ENCODE assay signal across 8 cellular contexts in genomic region chr1:146051452-146051852, GRCh38. TPM values are rescaled to one million over a fixed set of nuclear protein-coding genes. Genes with fewer than 3 reads are reported as not detected.
A peak's percentile ranks its signal among the peaks of the same experiment; 100 is the strongest.
DNase-seq lines count a peak whose midpoint lies in the region; ATAC-seq, FAIRE-seq and TF ChIP-seq lines count a peak whose summit lies in the region.

No MANE protein-coding gene starts in this region.

- H3K27me3 Mint-ChIP-seq in activated B cell treated with CpG ODN at 0.5 μM for 24 hours = no peaks in the 10 kb centered on the region

- H3K4me3 ChIP-seq in HAP-1 (peak overlapping the region; percentile 17), heart right ventricle (peak overlapping the region in 9 of 10 donors; percentile 33 to 51 (median 44)), small intestine (ENCODE audit: low read depth in 1 of 2, low read length in 2 of 2) (no peak overlapping the region)

- POLR2A ChIA-PET in activated B cell treated with CpG ODN at 0.5 μM for 24 hours (lab: Charles Lee) = interaction anchor here (0.6 to 8.4 kb wide), 27 partner anchors 8 to 1987 kb away, joined by 3 to 394 read pairs (median 7); partner anchors contain the start of genes ANKRD34A, LIX1L, NUDT17 and PEX11B

- DNase-seq in HAP-1 (ENCODE audit: low spot score in 2 of 2) (peak in 1 of 2 experiments; percentile 78), activated B cell treated with CpG ODN at 0.5 μM for 24 hours (no peak), heart right ventricle (no peak), small intestine (no peak), RPMI8226 (no peak), activated gamma-delta T cell treated with Interleukin-2 at 50 U/mL for 16 hours (no peak), hepatic stellate cell (ENCODE audit: low spot score) (no peak), DMS79 (lab: John Stamatoyannopoulos, UW) (no peak)

- no peaks in the 10 kb centered on the region for H3K27me3 ChIP-seq in HAP-1 (ENCODE audit: low read depth)
- peaks cover 0 to 3% (median 0%) of the 10 kb centered on the region in 7 donors for H3K27me3 ChIP-seq in heart right ventricle
- H3K27me3 ChIP-seq in small intestine (ENCODE audit: control insufficient read depth in 2 of 2, insufficient read depth in 2 of 2, low read length in 2 of 2) = no peaks in the 10 kb centered on the region

- intact Hi-C loops in activated B cell treated with CpG ODN at 0.5 μM for 24 hours (cut with micrococcal nuclease) (no loop called here), heart right ventricle (cut with DNase I) (no loop called here)

- H3K4me3 Mint-ChIP-seq in activated B cell treated with CpG ODN at 0.5 μM for 24 hours = peak overlapping the region; percentile 89

- ATAC-seq in activated B cell treated with CpG ODN at 0.5 μM for 24 hours (ENCODE audit: low read depth) (no peak), heart right ventricle (peak in 7 of 8 donors; percentile 6 to 58 (median 49))

- H3K36me3 ChIP-seq in HAP-1 (replicated peaks) = no peaks in the 10 kb centered on the region
- H3K36me3 ChIP-seq in heart right ventricle = no peaks in the 10 kb centered on the region
- no peaks in the 10 kb centered on the region for H3K36me3 ChIP-seq in small intestine (ENCODE audit: control insufficient read depth in 2 of 2, insufficient read depth in 2 of 2, low read length in 2 of 2)

- H3K4me1 ChIP-seq in HAP-1 = no peaks in the 10 kb centered on the region
- peaks cover 0 to 10% (median 0%) of the 10 kb centered on the region in 9 donors for H3K4me1 ChIP-seq in heart right ventricle
- H3K4me1 ChIP-seq in small intestine (ENCODE audit: control insufficient read depth in 2 of 2, insufficient read depth in 1 of 2, low read depth in 1 of 2, low read length in 1 of 2) = no peaks in the 10 kb centered on the region

- no peaks in the 10 kb centered on the region for H3K9me3 Mint-ChIP-seq in activated B cell treated with CpG ODN at 0.5 μM for 24 hours

- peaks cover 22% of the 10 kb centered on the region for H3K4me1 Mint-ChIP-seq in activated B cell treated with CpG ODN at 0.5 μM for 24 hours

- H3K9me3 ChIP-seq in HAP-1 = no peaks in the 10 kb centered on the region
- H3K9me3 ChIP-seq in heart right ventricle = no peaks in the 10 kb centered on the region
- H3K9me3 ChIP-seq in small intestine (ENCODE audit: control insufficient read depth, low read depth) = no peaks in the 10 kb centered on the region

- H3K36me3 Mint-ChIP-seq in activated B cell treated with CpG ODN at 0.5 μM for 24 hours (ENCODE audit: low read depth) = no peaks in the 10 kb centered on the region

- peak overlapping the region in 9 of 10 donors; percentile 58 to 88 (median 83) for H3K27ac ChIP-seq in heart right ventricle
- peak overlapping the region; percentile 41 to 91 for H3K27ac ChIP-seq in small intestine (ENCODE audit: low read depth in 1 of 2, low read length in 1 of 2)

- peak overlapping the region; percentile 98 for H3K27ac Mint-ChIP-seq in activated B cell treated with CpG ODN at 0.5 μM for 24 hours

- WGBS in heart right ventricle, 2 donors = 55 to 63% methylated on average over 15 of the region's 15 CpGs
- 47 to 55% (median 52%) methylated on average over 15 of the region's 15 CpGs for WGBS in small intestine, 3 donors

- no peak for FAIRE-seq in small intestine (lab: Jason Lieb, UNC)

- in situ Hi-C loops in HAP-1 (cut with MboI; ENCODE audit: low sequenced_read_pairs) = no loop called here

- TF ChIP-seq CTCF in activated B cell treated with CpG ODN at 0.5 μM for 24 hours (IDR thresholded peaks at IDR 0.05) (no peak), heart right ventricle (IDR thresholded peaks at IDR 0.05) (no peak)

- CTCF ChIA-PET in activated B cell treated with CpG ODN at 0.5 μM for 24 hours (lab: Charles Lee) = interaction anchor here (1.5 kb wide), 2 partner anchors 12 to 19 kb away, joined by 4 to 5 read pairs; no protein-coding TSS in a partner anchor

RNA-seq across cellular contexts. Expression of gene HJV, which starts 29.9 kb away (rescaled TPM):
- total RNA-seq in activated B cell treated with CpG ODN at 0.5 μM for 24 hours (not detected in 2 replicates), heart right ventricle (100 to 1,000 TPM in 1 of 10 donors, 10 to 100 TPM in 9; 26.8 to 115 (median 76.5) TPM)
- polyA plus RNA-seq in heart right ventricle (10 to 100 TPM in 1 of 2 donors, under 1 TPM in 1; 0.52 to 18.8 TPM), small intestine (not detected)

RNA-seq across cellular contexts. Expression of gene TXNIP, which starts 55.1 kb away (rescaled TPM):
- total RNA-seq in activated B cell treated with CpG ODN at 0.5 μM for 24 hours = 300 and 306 TPM in 2 replicates
- total RNA-seq in heart right ventricle = 1,000 to 10,000 TPM in 2 of 10 donors, 100 to 1,000 TPM in 8; 544 to 1,142 (median 777) TPM
- 100 to 1,000 TPM; 231 to 681 TPM for polyA plus RNA-seq in heart right ventricle
- 100 to 1,000 TPM in 2 of 3 donors, 10 to 100 TPM in 1; 85.4 to 362 (median 170) TPM for polyA plus RNA-seq in small intestine

Comparison
In these comparisons a context has a peak if more than half of its experiments do, and no peak if none do; other contexts are left out.
1. H3K4me3 ChIP-seq: peak in HAP-1 (single experiment) and heart right ventricle (9 of 10); none in small intestine (0 of 2).
2. RNA of gene HJV, which starts 29.9 kb away (total RNA-seq): 26.8 to 115 TPM in heart right ventricle; not detected in activated B cell treated with CpG ODN at 0.5 μM for 24 hours; every median in the first group is over 10 times any median in the second.